Comparison of ENCODE assay signal across 1 cellular context in genomic region chr13:49669735-49670309, GRCh38.
TF ChIP-seq lines count a peak whose summit lies in the region.

No MANE protein-coding gene starts in this region.

TF ChIP-seq in HepG2, 621 proteins besides CTCF, POLR2A, EP300 and RAD21 (continued from another document):
- no peak for TF ChIP-seq E2F1 (CRISPR knock-in tag; IDR thresholded peaks at IDR 0.05)
- no peak for TF ChIP-seq HNRNPK (IDR thresholded peaks at IDR 0.05; ENCODE audit: low read depth, low read length, poor library complexity, severe bottlenecking)
- TF ChIP-seq ZFP36L1 (CRISPR knock-in tag; IDR thresholded peaks at IDR 0.05) = no peak
- TF ChIP-seq ATF4 (CRISPR knock-in tag; IDR thresholded peaks at IDR 0.05) = no peak
- TF ChIP-seq, protein P1, sequence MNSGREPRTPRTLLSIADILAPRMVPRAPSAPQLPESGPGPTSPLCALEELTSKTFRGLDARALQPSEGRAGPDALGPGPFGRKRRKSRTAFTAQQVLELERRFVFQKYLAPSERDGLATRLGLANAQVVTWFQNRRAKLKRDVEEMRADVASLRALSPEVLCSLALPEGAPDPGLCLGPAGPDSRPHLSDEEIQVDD (CRISPR knock-in tag; IDR thresholded peaks at IDR 0.05; ENCODE audit: borderline replicate concordance) = no peak
